2 cellular contexts compared by ENCODE assay signal in the genomic region with DNA sequence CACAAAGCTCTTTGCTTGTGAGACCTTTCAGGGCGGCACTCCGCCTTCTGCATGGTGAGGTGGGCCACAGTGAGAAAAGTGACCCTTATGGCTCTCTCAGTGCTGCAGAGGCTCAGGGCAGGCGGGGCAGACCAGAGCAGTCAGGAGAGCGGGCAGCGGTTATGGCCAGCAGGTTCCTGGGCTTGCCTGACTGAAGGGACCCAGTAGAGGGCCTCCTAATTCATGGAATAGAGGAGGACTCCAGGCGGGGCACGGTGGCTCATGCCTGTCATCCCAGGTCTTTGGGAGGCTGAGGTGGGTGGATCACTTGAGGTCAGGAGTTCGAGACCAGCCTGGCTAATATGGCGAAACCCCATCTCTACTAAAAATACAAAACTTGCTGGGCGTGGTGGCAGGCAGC.
TF ChIP-seq lines count a peak whose summit lies in the region.

No MANE protein-coding gene starts in this region.

TF ChIP-seq in SK-N-SH, 30 proteins besides CTCF, POLR2A, EP300 and RAD21:
- no peak for TF ChIP-seq SIN3A (IDR thresholded peaks at IDR 0.05; ENCODE audit: borderline replicate concordance, low read depth, low read length)
- TF ChIP-seq, protein P1, sequence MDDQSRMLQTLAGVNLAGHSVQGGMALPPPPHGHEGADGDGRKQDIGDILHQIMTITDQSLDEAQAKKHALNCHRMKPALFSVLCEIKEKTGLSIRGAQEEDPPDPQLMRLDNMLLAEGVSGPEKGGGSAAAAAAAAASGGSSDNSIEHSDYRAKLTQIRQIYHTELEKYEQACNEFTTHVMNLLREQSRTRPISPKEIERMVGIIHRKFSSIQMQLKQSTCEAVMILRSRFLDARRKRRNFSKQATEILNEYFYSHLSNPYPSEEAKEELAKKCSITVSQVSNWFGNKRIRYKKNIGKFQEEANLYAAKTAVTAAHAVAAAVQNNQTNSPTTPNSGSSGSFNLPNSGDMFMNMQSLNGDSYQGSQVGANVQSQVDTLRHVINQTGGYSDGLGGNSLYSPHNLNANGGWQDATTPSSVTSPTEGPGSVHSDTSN (IDR thresholded peaks at IDR 0.05) = no peak
- no peak for TF ChIP-seq TEAD4 (IDR thresholded peaks at IDR 0.05; ENCODE audit: borderline replicate concordance, insufficient read depth)
- TF ChIP-seq RFX5 (IDR thresholded peaks at IDR 0.05; ENCODE audit: low read length) = no peak
- no peak for TF ChIP-seq POLR2AphosphoS5 (IDR thresholded peaks at IDR 0.05; ENCODE audit: low read depth, low read length)
- no peak for TF ChIP-seq RXRA (IDR thresholded peaks at IDR 0.05; ENCODE audit: borderline replicate concordance, low read depth)
- TF ChIP-seq EZH2phosphoT487 (IDR thresholded peaks at IDR 0.05; ENCODE audit: borderline replicate concordance, low read depth) = no peak
- TF ChIP-seq GABPA (IDR thresholded peaks at IDR 0.05; ENCODE audit: low read depth) = no peak
- TF ChIP-seq TAF1 (IDR thresholded peaks at IDR 0.05; ENCODE audit: borderline replicate concordance, low read depth, low read length) = no peak
- no peak for TF ChIP-seq FOSL2 (IDR thresholded peaks at IDR 0.05; ENCODE audit: borderline replicate concordance, low read depth)
- no peak for TF ChIP-seq JUND (IDR thresholded peaks at IDR 0.05)

TF ChIP-seq in SK-N-SH treated with all-trans-retinoic acid at 6 μM for 48 hours, 23 proteins besides CTCF, POLR2A, EP300 and RAD21:
- TF ChIP-seq GLIS3 (CRISPR knock-in tag; IDR thresholded peaks at IDR 0.05) (no peak), ZNF565 (CRISPR knock-in tag; conservative IDR thresholded peaks at IDR 0.05; ENCODE audit: low read depth) (no peak), ZC3H10 (CRISPR knock-in tag; IDR thresholded peaks at IDR 0.05) (no peak), ESRRG (CRISPR knock-in tag; IDR thresholded peaks at IDR 0.05) (no peak)
- TF ChIP-seq, protein P2, sequence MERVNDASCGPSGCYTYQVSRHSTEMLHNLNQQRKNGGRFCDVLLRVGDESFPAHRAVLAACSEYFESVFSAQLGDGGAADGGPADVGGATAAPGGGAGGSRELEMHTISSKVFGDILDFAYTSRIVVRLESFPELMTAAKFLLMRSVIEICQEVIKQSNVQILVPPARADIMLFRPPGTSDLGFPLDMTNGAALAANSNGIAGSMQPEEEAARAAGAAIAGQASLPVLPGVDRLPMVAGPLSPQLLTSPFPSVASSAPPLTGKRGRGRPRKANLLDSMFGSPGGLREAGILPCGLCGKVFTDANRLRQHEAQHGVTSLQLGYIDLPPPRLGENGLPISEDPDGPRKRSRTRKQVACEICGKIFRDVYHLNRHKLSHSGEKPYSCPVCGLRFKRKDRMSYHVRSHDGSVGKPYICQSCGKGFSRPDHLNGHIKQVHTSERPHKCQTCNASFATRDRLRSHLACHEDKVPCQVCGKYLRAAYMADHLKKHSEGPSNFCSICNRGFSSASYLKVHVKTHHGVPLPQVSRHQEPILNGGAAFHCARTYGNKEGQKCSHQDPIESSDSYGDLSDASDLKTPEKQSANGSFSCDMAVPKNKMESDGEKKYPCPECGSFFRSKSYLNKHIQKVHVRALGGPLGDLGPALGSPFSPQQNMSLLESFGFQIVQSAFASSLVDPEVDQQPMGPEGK (CRISPR knock-in tag; IDR thresholded peaks at IDR 0.05; ENCODE audit: borderline replicate concordance) = no peak
